ENCODE assay signal across 19 cellular contexts in the genomic region with DNA sequence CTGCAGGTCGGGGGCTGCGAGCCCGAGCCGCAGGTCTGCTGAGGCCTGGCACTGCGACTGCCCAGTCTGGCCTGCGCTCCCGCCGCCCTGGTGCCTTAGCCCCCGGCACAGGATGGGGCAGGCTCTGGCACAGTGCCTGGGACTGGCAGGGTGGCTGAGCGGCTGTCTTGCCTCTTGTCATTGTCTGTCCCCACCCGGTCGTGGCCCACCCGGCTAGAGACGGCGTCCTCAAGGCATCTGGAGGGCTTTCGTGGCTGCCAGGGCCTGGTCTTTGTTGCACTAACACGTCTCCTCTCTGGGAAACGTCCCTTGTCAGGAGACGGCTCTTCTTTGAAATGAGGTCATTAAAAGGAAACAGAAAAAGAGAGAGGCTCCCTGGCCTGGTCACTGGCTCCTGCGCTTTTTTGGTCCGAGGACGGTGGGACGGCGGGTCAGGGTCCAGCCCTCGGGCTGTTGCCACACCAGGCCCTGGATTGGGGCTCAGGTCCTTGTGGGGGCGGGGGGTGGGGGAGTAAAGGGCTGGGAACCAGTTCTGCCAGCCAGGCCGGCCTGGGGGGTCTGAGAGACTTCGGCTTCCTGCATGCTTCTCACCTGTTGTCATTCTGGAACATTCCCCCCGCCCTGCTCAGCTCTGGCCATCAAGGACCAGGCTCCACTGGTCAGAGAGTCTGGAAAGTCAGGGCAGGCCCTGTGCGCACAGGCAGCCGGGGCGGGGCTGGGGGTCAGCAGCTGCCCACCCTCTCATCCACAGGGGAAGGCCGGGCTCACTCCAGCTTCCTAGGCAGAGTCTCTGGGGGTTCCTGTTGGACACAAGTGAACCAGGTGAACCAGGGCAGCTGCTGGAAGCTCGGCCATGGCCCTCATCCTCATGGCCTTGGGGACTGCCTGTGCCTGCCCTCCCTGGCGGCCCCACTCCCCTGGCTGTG. TPM values are rescaled to one million over a fixed set of nuclear protein-coding genes. Genes with fewer than 3 reads are reported as not detected.
"Had no signal": no experiment of that assay in that cellular context is flagged by ENCODE, and none has a peak within 500 bp of the region (broad histone marks: within the 10 kb centered on the region; RNA-seq: fewer than 3 reads in every experiment).

No MANE protein-coding gene starts in this region.

- FAIRE-seq: astrocyte had no signal

- H3K27ac Mint-ChIP-seq: activated CD4-positive, alpha-beta T cell treated with anti-CD3 and anti-CD28 coated beads, Interleukin-2, amount 10 ng/mL, durations not matched to agents 7 days and 5 days; activated naive CD4-positive, alpha-beta T cell treated with anti-CD3 and anti-CD28 coated beads for 36 hours; activated T-helper 17 cell treated with anti-CD3 and anti-CD28 coated beads, Interleukin-2, amount 50 U/mL, for 72 hours; naive thymus-derived CD8-positive, alpha-beta T cell; T-cell; type B pancreatic cell had no signal

- H3K9me3 ChIP-seq: mucosa of descending colon, psoas muscle had no signal

- H3K4me3 Mint-ChIP-seq: activated CD4-positive, alpha-beta T cell treated with anti-CD3 and anti-CD28 coated beads, Interleukin-2, amount 10 ng/mL, durations not matched to agents 7 days and 5 days; activated naive CD4-positive, alpha-beta T cell treated with anti-CD3 and anti-CD28 coated beads for 36 hours; activated T-helper 17 cell treated with anti-CD3 and anti-CD28 coated beads, Interleukin-2, amount 50 U/mL, for 72 hours; naive thymus-derived CD8-positive, alpha-beta T cell; T-cell; type B pancreatic cell had no signal

- H3K4me1 ChIP-seq: psoas muscle had no signal

- H3K9me3 Mint-ChIP-seq: activated CD4-positive, alpha-beta T cell treated with anti-CD3 and anti-CD28 coated beads, Interleukin-2, amount 10 ng/mL, durations not matched to agents 7 days and 5 days; activated naive CD4-positive, alpha-beta T cell treated with anti-CD3 and anti-CD28 coated beads for 36 hours; activated T-helper 17 cell treated with anti-CD3 and anti-CD28 coated beads, Interleukin-2, amount 50 U/mL, for 72 hours; naive thymus-derived CD8-positive, alpha-beta T cell; T-cell; type B pancreatic cell had no signal

- ATAC-seq: activated T-helper 17 cell treated with anti-CD3 and anti-CD28 coated beads, Interleukin-2, amount 50 U/mL, for 72 hours; mucosa of descending colon; naive thymus-derived CD8-positive, alpha-beta T cell; sciatic nerve; T-cell had no signal

- H3K4me3 ChIP-seq: cardiac muscle cell, lung, mucosa of descending colon, psoas muscle had no signal

- DNase-seq: activated CD4-positive, alpha-beta T cell treated with anti-CD3 and anti-CD28 coated beads, Interleukin-2, amount 10 ng/mL, durations not matched to agents 7 days and 5 days; activated CD4-positive, CD25-positive, alpha-beta regulatory T cell; activated naive CD4-positive, alpha-beta T cell treated with anti-CD3 and anti-CD28 coated beads for 36 hours; activated T-cell treated with anti-CD3 and anti-CD28 coated beads for 4 hours; cortex of kidney; effector CD8-positive, alpha-beta T cell; hippocampal formation; naive thymus-derived CD8-positive, alpha-beta T cell; psoas muscle; stimulated activated naive CD4-positive, alpha-beta T cell treated with Interleukin-2 at 50 U/mL for 16 hours; T-cell had no signal

- H3K27ac ChIP-seq: cardiac muscle cell, psoas muscle had no signal

- H3K4me1 Mint-ChIP-seq: activated CD4-positive, alpha-beta T cell treated with anti-CD3 and anti-CD28 coated beads, Interleukin-2, amount 10 ng/mL, durations not matched to agents 7 days and 5 days had no signal

- H3K27me3 Mint-ChIP-seq: activated CD4-positive, alpha-beta T cell treated with anti-CD3 and anti-CD28 coated beads, Interleukin-2, amount 10 ng/mL, durations not matched to agents 7 days and 5 days; activated T-helper 17 cell treated with anti-CD3 and anti-CD28 coated beads, Interleukin-2, amount 50 U/mL, for 72 hours; naive thymus-derived CD8-positive, alpha-beta T cell; T-cell; type B pancreatic cell had no signal

- H3K27me3 ChIP-seq: cardiac muscle cell had no signal

RNA-seq across cellular contexts. Expression of a gene that starts 53.6 kb away (rescaled TPM):
- total RNA-seq: activated CD4-positive, alpha-beta T cell treated with anti-CD3 and anti-CD28 coated beads, Interleukin-2, amount 10 ng/mL, durations not matched to agents 7 days and 5 days; activated CD8-positive, alpha-beta memory T cell treated with anti-CD3 and anti-CD28 coated beads for 36 hours; activated naive CD4-positive, alpha-beta T cell treated with anti-CD3 and anti-CD28 coated beads for 36 hours; astrocyte; lung; naive thymus-derived CD8-positive, alpha-beta T cell; T-cell had no signal
- polyA plus RNA-seq: naive thymus-derived CD8-positive, alpha-beta T cell had no signal
